In genomic region chr16:56262148-56262878, GRCh38 we compare ENCODE assay signal across 1 cellular context.
TF ChIP-seq lines count a peak whose summit lies in the region.

No MANE protein-coding gene starts in this region.

TF ChIP-seq in K562, 482 proteins besides CTCF, POLR2A, EP300 and RAD21 (continued from another document):
- TF ChIP-seq IRF1 (CRISPR knock-in tag; IDR thresholded peaks at IDR 0.05; ENCODE audit: borderline replicate concordance) (no peak), CREB3L1 (IDR thresholded peaks at IDR 0.05; ENCODE audit: borderline replicate concordance, low read depth) (no peak)
